ENCODE assay signal across 15 cellular contexts in the genomic region with DNA sequence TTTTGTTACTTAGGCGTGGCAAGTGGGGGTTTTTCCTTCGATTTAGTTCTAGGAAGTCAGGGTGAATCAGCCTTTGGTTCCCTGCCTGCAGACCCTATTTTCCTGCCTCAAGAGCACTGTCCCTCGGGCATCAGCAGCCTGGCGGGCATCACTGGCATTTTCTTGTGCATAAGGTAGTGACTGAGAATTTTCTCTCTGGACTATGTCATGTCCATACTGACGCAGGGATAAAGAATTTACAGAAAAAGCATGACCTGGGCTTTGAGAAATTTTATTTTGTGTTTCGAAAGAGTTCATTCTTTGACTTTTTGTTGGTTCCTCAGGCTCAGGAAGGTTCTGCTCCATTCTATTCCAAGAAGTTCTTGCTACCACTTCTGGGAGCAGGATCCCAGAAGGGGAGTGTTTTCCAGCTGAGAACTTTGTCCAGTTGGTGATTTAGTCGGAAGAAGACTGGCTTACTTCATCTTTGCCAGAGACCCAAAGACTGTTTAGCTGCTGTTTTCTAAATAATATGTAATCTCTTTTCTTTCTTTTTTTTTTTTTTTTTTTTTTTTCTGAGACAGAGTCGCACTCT.
DNase-seq lines count a peak whose midpoint lies in the region; ATAC-seq and TF ChIP-seq lines count a peak whose summit lies in the region.
"Had no signal": no experiment of that assay in that cellular context is flagged by ENCODE, and none has a peak within 500 bp of the region (broad histone marks: within the 10 kb centered on the region; RNA-seq: fewer than 3 reads in every experiment).

No MANE protein-coding gene starts in this region.

- no peaks in the 10 kb centered on the region for H3K4me1 ChIP-seq in right atrium auricular region
- peaks cover 0 to 8% (median 0%) of the 10 kb centered on the region in 9 donors for H3K4me1 ChIP-seq in heart right ventricle
- H3K4me1 ChIP-seq: Caco-2, SJCRH30 had no signal

- ATAC-seq in heart right ventricle (no peak), WTC11 (no peak), HG03095 (IDR thresholded peaks at IDR 0.05; ENCODE audit: unreplicated experiment) (no peak), omental fat pad (ENCODE audit: low FRiP score) (no peak), GM18519 (IDR thresholded peaks at IDR 0.05; ENCODE audit: low FRiP score, unreplicated experiment) (no peak)

- H3K27ac Mint-ChIP-seq in WTC11: peak overlapping the region; percentile 77; the same call in 1 of the 2 replicates
- H3K27ac Mint-ChIP-seq: CD4-positive, CD25-positive, alpha-beta regulatory T cell had no signal

- H3K36me3 ChIP-seq in right atrium auricular region (peaks cover 18% of the 10 kb centered on the region), heart right ventricle (peaks cover 0 to 45% (median 24%) of the 10 kb centered on the region in 9 donors)

- peak; percentile 50 for DNase-seq in right atrium auricular region (ENCODE audit: low spot score)
- DNase-seq in heart right ventricle: no peak
- DNase-seq in WTC11 (ENCODE audit: low spot score): no peak
- DNase-seq in fibroblast of villous mesenchyme (ENCODE audit: low read depth): peak; percentile 63
- DNase-seq in omental fat pad (ENCODE audit: low spot score): no peak
- DNase-seq: DMS153; NCI-H187 treated with DMSO at 0.1 percent for 48 hours; NCI-H446; NK-92 treated with Interleukin-12 subunit alpha and Interleukin-12 subunit beta, amount 100 ng/mL, for 24 hours; SJCRH30 had no signal

- POLR2A ChIA-PET in WTC11 (lab: Charles Lee): no interaction called here

- no peak overlapping the region for H3K4me3 Mint-ChIP-seq in WTC11
- H3K4me3 Mint-ChIP-seq: CD4-positive, CD25-positive, alpha-beta regulatory T cell; IgD-negative memory B cell had no signal

- intact Hi-C loops in heart right ventricle (cut with DNase I): no loop called here

- TF ChIP-seq CTCF in right atrium auricular region (IDR thresholded peaks at IDR 0.05) (no peak), heart right ventricle (IDR thresholded peaks at IDR 0.05) (no peak), WTC11 (IDR thresholded peaks at IDR 0.05) (no peak), fibroblast of villous mesenchyme (IDR thresholded peaks at IDR 0.05; ENCODE audit: insufficient read depth, low read depth, low read length) (no peak), omental fat pad (IDR thresholded peaks at IDR 0.05) (no peak)

- peaks cover 33% of the 10 kb centered on the region for H3K4me1 Mint-ChIP-seq in WTC11

- CTCF ChIA-PET in WTC11 (lab: Charles Lee): no interaction called here

- H3K9me3 Mint-ChIP-seq in WTC11: peaks cover 8% of the 10 kb centered on the region

- peaks cover 31% of the 10 kb centered on the region for H3K36me3 Mint-ChIP-seq in WTC11

- H3K4me3 ChIP-seq in right atrium auricular region (no peak overlapping the region), heart right ventricle (no peak overlapping the region), fibroblast of villous mesenchyme (ENCODE audit: low read depth, low read length) (no peak overlapping the region)
- H3K4me3 ChIP-seq: SJCRH30 had no signal

- no peaks in the 10 kb centered on the region for H3K27me3 ChIP-seq in right atrium auricular region
- no peaks in the 10 kb centered on the region for H3K27me3 ChIP-seq in heart right ventricle
- H3K27me3 ChIP-seq: SJCRH30 had no signal

- H3K27ac ChIP-seq in right atrium auricular region: no peak overlapping the region
- peak overlapping the region in 1 of 10 donors; percentile 35 for H3K27ac ChIP-seq in heart right ventricle
- H3K27ac ChIP-seq: SJCRH30 had no signal

- 81 to 84% methylated on average over 8 of the region's 8 CpGs for WGBS in heart right ventricle, 2 donors

- no peaks in the 10 kb centered on the region for H3K9me3 ChIP-seq in right atrium auricular region
- peaks cover 0 to 11% (median 0%) of the 10 kb centered on the region in 11 donors for H3K9me3 ChIP-seq in heart right ventricle
- H3K9me3 ChIP-seq: Caco-2, SJCRH30 had no signal

- no peaks in the 10 kb centered on the region for H3K27me3 Mint-ChIP-seq in WTC11 (ENCODE audit: low read depth)
- H3K27me3 Mint-ChIP-seq: CD4-positive, CD25-positive, alpha-beta regulatory T cell; IgD-negative memory B cell had no signal

TF ChIP-seq in WTC11, 78 proteins besides CTCF, POLR2A, EP300 and RAD21 (continues in another document):
- no peak for TF ChIP-seq RELA (CRISPR knock-in tag; IDR thresholded peaks at IDR 0.05; ENCODE audit: borderline replicate concordance)
- TF ChIP-seq ZNF416 (CRISPR knock-in tag; IDR thresholded peaks at IDR 0.05): no peak
- TF ChIP-seq, protein P1, sequence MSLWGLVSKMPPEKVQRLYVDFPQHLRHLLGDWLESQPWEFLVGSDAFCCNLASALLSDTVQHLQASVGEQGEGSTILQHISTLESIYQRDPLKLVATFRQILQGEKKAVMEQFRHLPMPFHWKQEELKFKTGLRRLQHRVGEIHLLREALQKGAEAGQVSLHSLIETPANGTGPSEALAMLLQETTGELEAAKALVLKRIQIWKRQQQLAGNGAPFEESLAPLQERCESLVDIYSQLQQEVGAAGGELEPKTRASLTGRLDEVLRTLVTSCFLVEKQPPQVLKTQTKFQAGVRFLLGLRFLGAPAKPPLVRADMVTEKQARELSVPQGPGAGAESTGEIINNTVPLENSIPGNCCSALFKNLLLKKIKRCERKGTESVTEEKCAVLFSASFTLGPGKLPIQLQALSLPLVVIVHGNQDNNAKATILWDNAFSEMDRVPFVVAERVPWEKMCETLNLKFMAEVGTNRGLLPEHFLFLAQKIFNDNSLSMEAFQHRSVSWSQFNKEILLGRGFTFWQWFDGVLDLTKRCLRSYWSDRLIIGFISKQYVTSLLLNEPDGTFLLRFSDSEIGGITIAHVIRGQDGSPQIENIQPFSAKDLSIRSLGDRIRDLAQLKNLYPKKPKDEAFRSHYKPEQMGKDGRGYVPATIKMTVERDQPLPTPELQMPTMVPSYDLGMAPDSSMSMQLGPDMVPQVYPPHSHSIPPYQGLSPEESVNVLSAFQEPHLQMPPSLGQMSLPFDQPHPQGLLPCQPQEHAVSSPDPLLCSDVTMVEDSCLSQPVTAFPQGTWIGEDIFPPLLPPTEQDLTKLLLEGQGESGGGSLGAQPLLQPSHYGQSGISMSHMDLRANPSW (CRISPR knock-in tag; conservative IDR thresholded peaks at IDR 0.05; ENCODE audit: low read depth): no peak
- no peak for TF ChIP-seq KAT7 (CRISPR knock-in tag; IDR thresholded peaks at IDR 0.05; ENCODE audit: borderline replicate concordance)
- no peak for TF ChIP-seq ZNF317 (CRISPR knock-in tag; IDR thresholded peaks at IDR 0.05; ENCODE audit: borderline replicate concordance, low read depth)
- TF ChIP-seq, protein P2, sequence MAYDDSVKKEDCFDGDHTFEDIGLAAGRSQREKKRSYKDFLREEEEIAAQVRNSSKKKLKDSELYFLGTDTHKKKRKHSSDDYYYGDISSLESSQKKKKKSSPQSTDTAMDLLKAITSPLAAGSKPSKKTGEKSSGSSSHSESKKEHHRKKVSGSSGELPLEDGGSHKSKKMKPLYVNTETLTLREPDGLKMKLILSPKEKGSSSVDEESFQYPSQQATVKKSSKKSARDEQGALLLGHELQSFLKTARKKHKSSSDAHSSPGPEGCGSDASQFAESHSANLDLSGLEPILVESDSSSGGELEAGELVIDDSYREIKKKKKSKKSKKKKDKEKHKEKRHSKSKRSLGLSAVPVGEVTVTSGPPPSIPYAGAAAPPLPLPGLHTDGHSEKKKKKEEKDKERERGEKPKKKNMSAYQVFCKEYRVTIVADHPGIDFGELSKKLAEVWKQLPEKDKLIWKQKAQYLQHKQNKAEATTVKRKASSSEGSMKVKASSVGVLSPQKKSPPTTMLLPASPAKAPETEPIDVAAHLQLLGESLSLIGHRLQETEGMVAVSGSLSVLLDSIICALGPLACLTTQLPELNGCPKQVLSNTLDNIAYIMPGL (CRISPR knock-in tag; IDR thresholded peaks at IDR 0.05): no peak
- TF ChIP-seq, protein P3, sequence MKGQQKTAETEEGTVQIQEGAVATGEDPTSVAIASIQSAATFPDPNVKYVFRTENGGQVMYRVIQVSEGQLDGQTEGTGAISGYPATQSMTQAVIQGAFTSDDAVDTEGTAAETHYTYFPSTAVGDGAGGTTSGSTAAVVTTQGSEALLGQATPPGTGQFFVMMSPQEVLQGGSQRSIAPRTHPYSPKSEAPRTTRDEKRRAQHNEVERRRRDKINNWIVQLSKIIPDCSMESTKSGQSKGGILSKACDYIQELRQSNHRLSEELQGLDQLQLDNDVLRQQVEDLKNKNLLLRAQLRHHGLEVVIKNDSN (CRISPR knock-in tag; IDR thresholded peaks at IDR 0.05): no peak
- TF ChIP-seq, protein P4, sequence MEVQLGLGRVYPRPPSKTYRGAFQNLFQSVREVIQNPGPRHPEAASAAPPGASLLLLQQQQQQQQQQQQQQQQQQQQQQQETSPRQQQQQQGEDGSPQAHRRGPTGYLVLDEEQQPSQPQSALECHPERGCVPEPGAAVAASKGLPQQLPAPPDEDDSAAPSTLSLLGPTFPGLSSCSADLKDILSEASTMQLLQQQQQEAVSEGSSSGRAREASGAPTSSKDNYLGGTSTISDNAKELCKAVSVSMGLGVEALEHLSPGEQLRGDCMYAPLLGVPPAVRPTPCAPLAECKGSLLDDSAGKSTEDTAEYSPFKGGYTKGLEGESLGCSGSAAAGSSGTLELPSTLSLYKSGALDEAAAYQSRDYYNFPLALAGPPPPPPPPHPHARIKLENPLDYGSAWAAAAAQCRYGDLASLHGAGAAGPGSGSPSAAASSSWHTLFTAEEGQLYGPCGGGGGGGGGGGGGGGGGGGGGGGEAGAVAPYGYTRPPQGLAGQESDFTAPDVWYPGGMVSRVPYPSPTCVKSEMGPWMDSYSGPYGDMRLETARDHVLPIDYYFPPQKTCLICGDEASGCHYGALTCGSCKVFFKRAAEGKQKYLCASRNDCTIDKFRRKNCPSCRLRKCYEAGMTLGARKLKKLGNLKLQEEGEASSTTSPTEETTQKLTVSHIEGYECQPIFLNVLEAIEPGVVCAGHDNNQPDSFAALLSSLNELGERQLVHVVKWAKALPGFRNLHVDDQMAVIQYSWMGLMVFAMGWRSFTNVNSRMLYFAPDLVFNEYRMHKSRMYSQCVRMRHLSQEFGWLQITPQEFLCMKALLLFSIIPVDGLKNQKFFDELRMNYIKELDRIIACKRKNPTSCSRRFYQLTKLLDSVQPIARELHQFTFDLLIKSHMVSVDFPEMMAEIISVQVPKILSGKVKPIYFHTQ (CRISPR knock-in tag; IDR thresholded peaks at IDR 0.05): no peak
- TF ChIP-seq, protein P5, sequence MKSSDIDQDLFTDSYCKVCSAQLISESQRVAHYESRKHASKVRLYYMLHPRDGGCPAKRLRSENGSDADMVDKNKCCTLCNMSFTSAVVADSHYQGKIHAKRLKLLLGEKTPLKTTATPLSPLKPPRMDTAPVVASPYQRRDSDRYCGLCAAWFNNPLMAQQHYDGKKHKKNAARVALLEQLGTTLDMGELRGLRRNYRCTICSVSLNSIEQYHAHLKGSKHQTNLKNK (CRISPR knock-in tag; IDR thresholded peaks at IDR 0.05): no peak
- no peak for TF ChIP-seq NFE2L1 (CRISPR knock-in tag; IDR thresholded peaks at IDR 0.05)
- no peak for TF ChIP-seq ZNF263 (CRISPR knock-in tag; IDR thresholded peaks at IDR 0.05; ENCODE audit: low read depth)

Comparison
In these comparisons a context has a peak if more than half of its experiments do, and no peak if none do; other contexts are left out.
1. DNase-seq: peak in right atrium auricular region (single experiment) and fibroblast of villous mesenchyme (single experiment); none in heart right ventricle (0 of 2), WTC11 (single experiment) and omental fat pad (single experiment).